ENCODE assay signal across 8 cellular contexts in the genomic region with DNA sequence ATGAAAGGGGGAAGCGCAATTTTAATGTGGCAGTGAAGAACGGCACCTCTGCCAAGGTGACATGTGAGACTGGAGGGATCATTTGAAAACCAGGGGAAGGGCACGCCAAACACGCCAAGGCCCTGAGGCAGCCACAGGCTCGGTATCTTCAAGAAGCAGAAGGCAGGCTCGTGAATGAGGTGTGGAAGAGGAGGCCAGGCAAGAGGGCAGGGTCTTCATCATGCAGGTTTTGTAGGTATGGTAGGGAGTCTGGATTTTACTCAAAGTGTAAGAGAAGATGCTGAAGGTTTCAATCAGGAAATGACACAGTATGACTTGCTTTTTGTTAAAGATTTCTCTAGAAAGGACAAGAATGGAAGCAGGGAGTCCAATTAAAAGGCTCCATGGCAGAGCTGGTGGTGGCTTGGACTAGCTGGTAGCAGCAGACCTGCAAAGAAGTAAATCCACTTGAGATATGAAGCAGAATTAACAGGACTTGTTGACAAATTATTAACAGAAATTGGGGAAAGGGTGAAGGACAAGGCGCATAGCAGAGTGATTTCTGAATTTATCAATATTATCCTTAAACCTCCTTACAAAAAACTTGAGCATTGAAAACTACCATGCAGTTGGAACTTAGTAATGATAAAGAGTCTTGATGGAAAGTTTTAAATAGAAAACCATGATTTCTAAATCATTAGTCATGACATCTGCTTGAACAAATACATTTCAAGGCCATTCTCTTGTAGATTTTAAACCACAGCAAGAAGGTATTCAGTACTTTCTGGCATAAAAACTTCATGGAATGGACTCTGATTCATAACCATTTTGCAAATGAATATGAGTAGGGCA.
A peak's percentile ranks its signal among the peaks of the same experiment; 100 is the strongest.
DNase-seq lines count a peak whose midpoint lies in the region; ATAC-seq and TF ChIP-seq lines count a peak whose summit lies in the region.

No MANE protein-coding gene starts in this region.

- TF ChIP-seq CTCF in BJ (IDR thresholded peaks at IDR 0.05; ENCODE audit: insufficient read depth, low read depth, low read length) (no peak), foreskin fibroblast (IDR thresholded peaks at IDR 0.05; ENCODE audit: low read depth, low read length) (no peak), heart right ventricle (IDR thresholded peaks at IDR 0.05) (no peak)

- no peaks in the 10 kb centered on the region for H3K9me3 ChIP-seq in thymus (ENCODE audit: control insufficient read depth)
- H3K9me3 ChIP-seq in heart right ventricle: no peaks in the 10 kb centered on the region

- intact Hi-C loops in heart right ventricle (cut with DNase I): no loop called here

- WGBS in thymus: 91% methylated on average over 7 of the region's 7 CpGs
- 88 to 95% methylated on average over 7 of the region's 7 CpGs for WGBS in heart right ventricle, 2 donors

- H3K4me3 ChIP-seq in BJ (ENCODE audit: low read depth, low read length) (no peak overlapping the region), foreskin fibroblast (ENCODE audit: low read depth in 1 of 2, low read length in 2 of 2) (no peak overlapping the region), thymus (ENCODE audit: low read length) (no peak overlapping the region), heart right ventricle (no peak overlapping the region)

- H3K36me3 ChIP-seq in BJ (ENCODE audit: control insufficient read depth, insufficient read depth, low read length) (peaks cover 1% of the 10 kb centered on the region; the same call in 1 of the 2 replicates), thymus (ENCODE audit: control insufficient read depth, insufficient read depth) (peaks cover 6% of the 10 kb centered on the region), heart right ventricle (peaks cover 0 to 12% (median 0%) of the 10 kb centered on the region in 9 donors)

- POLR2A ChIA-PET in BJ (lab: Charles Lee): no interaction called here

- no peaks in the 10 kb centered on the region for H3K27me3 ChIP-seq in BJ (ENCODE audit: control insufficient read depth, insufficient read depth, low read length)
- H3K27me3 ChIP-seq in thymus (ENCODE audit: control insufficient read depth, insufficient read depth): no peaks in the 10 kb centered on the region
- H3K27me3 ChIP-seq in heart right ventricle: no peaks in the 10 kb centered on the region

- CTCF ChIA-PET in BJ (lab: Yijun Ruan, JAX): no interaction called here

- H3K27ac ChIP-seq in thymus (ENCODE audit: low read depth) (peak overlapping the region; percentile 11), heart right ventricle (peak overlapping the region in 1 of 10 donors; percentile 60)

- DNase-seq in BJ (ENCODE audit: low read depth) (peak; percentile 88), RPMI8226 (peak; percentile 39), foreskin fibroblast (peak; percentile 69 to 82), NCI-H1092 (lab: John Stamatoyannopoulos, UW) (no peak), heart right ventricle (no peak)
- DNase-seq in activated CD8-positive, alpha-beta memory T cell treated with anti-CD3 and anti-CD28 coated beads, Interleukin-2, amount 50 U/mL, for 4 hours: no peak

- no peaks in the 10 kb centered on the region for H3K4me1 ChIP-seq in thymus (ENCODE audit: control insufficient read depth, insufficient read depth, low read length)
- peaks cover 0 to 33% (median 0%) of the 10 kb centered on the region in 9 donors for H3K4me1 ChIP-seq in heart right ventricle

- ATAC-seq in GM21576 (IDR thresholded peaks at IDR 0.05; ENCODE audit: unreplicated experiment) (peak; percentile 80), heart right ventricle (no peak)

Comparison
In these comparisons a context has a peak if more than half of its experiments do, and no peak if none do; other contexts are left out.
1. DNase-seq: peak in BJ (single experiment), RPMI8226 (single experiment) and foreskin fibroblast (2 of 2); none in NCI-H1092 (single experiment), activated CD8-positive, alpha-beta memory T cell treated with anti-CD3 and anti-CD28 coated beads, Interleukin-2, amount 50 U/mL, for 4 hours (single experiment) and heart right ventricle (0 of 2).